ENCODE assay signal across 8 cellular contexts in genomic region chr4:2931765-2932560, GRCh38.
DNase-seq lines count a peak whose midpoint lies in the region; ATAC-seq and TF ChIP-seq lines count a peak whose summit lies in the region.

No MANE protein-coding gene starts in this region.

- TF ChIP-seq CTCF in nephron progenitor cell (IDR thresholded peaks at IDR 0.05): no peak

- H3K4me1 Mint-ChIP-seq in nephron progenitor cell: peaks cover 28% of the 10 kb centered on the region

- H3K27me3 Mint-ChIP-seq in nephron progenitor cell (ENCODE audit: low read depth, poor library complexity): peaks cover 4% of the 10 kb centered on the region

- peak overlapping the region; percentile 29 for H3K27ac ChIP-seq in cingulate gyrus (ENCODE audit: low read depth, low read length)

- DNase-seq in T-helper 1 cell (peak; percentile 36 to 71 (median 42)), nephron progenitor cell (no peak), NCI-H748 (lab: John Stamatoyannopoulos, UW; ENCODE audit: unreplicated experiment) (no peak), NCI-H146 treated with DMSO at 0.1 percent for 48 hours (lab: John Stamatoyannopoulos, UW; ENCODE audit: unreplicated experiment) (no peak), NCI-H2029 treated with DMSO at 0.1 percent for 48 hours (lab: John Stamatoyannopoulos, UW) (no peak)

- H3K27ac Mint-ChIP-seq in nephron progenitor cell: no peak overlapping the region

- peak overlapping the region; percentile 23 for H3K4me3 Mint-ChIP-seq in nephron progenitor cell

- ATAC-seq in GM18502 (IDR thresholded peaks at IDR 0.05; ENCODE audit: poor library complexity, unreplicated experiment) (peak; percentile 40), HG02763 (IDR thresholded peaks at IDR 0.05; ENCODE audit: unreplicated experiment) (peak; percentile 27)

- no peaks in the 10 kb centered on the region for H3K9me3 Mint-ChIP-seq in nephron progenitor cell

- peaks cover 20% of the 10 kb centered on the region for H3K36me3 Mint-ChIP-seq in nephron progenitor cell (ENCODE audit: low read depth)

Comparison
In these comparisons a context has a peak if more than half of its experiments do, and no peak if none do; other contexts are left out.
1. DNase-seq: peak in T-helper 1 cell (5 of 5); none in nephron progenitor cell (single experiment), NCI-H748 (single experiment), NCI-H146 treated with DMSO at 0.1 percent for 48 hours (single experiment) and NCI-H2029 treated with DMSO at 0.1 percent for 48 hours (single experiment).